In genomic region chr11:67691149-67691548, GRCh38 we compare ENCODE assay signal across 14 cellular contexts. TPM values are rescaled to one million over a fixed set of nuclear protein-coding genes. Genes with fewer than 3 reads are reported as not detected.
A peak's percentile ranks its signal among the peaks of the same experiment; 100 is the strongest.
DNase-seq lines count a peak whose midpoint lies in the region; ATAC-seq and TF ChIP-seq lines count a peak whose summit lies in the region.
"Had no signal": no experiment of that assay in that cellular context is flagged by ENCODE, and none has a peak within 500 bp of the region (broad histone marks: within the 10 kb centered on the region; RNA-seq: fewer than 3 reads in every experiment).

No MANE protein-coding gene starts in this region.

- H3K36me3 ChIP-seq in BE2C (no peaks in the 10 kb centered on the region), spleen (no peaks in the 10 kb centered on the region)
- H3K36me3 ChIP-seq: adrenal gland had no signal

- DNase-seq in BE2C (no peak), SK-MEL-5 (ENCODE audit: low read depth, low spot score) (peak; percentile 53), fibroblast of villous mesenchyme (ENCODE audit: low read depth) (peak; percentile 4), HPDE6-E6E7 (ENCODE audit: extremely low spot score) (no peak), spleen (no peak), KG1 (lab: John Stamatoyannopoulos, UW) (no peak)
- DNase-seq: activated CD4-positive, alpha-beta memory T cell treated with anti-CD3 and anti-CD28 coated beads for 36 hours; adrenal gland; NCI-H1694 treated with DMSO at 0.1 percent for 48 hours; RPMI8226; stimulated activated CD4-positive, alpha-beta T cell treated with anti-CD3 and anti-CD28 coated beads, Interleukin-4, amount 100 ng/mL, for 24 hours had no signal

- in situ Hi-C loops in SK-MEL-5 (cut with HindIII; ENCODE audit: low pct_unique_long_range_greater_than_20kb, low sequenced_read_pairs), result no loop called here

- intact Hi-C loops in spleen (cut with DNase I; ENCODE audit: low total_unique reads), result loop anchor here (10.0 kb wide), 1 partner anchor 766 kb away; no protein-coding TSS in a partner anchor

- TF ChIP-seq CTCF in BE2C (IDR thresholded peaks at IDR 0.05; ENCODE audit: low read depth, low read length) (peak; percentile 36), GM12874 (IDR thresholded peaks at IDR 0.05; ENCODE audit: insufficient read depth, low read depth, low read length) (peak; percentile 26; the same call in 1 of the 2 replicates), fibroblast of villous mesenchyme (IDR thresholded peaks at IDR 0.05; ENCODE audit: insufficient read depth, low read depth, low read length) (peak; percentile 28), spleen (IDR thresholded peaks at IDR 0.05 in 8 of 11, conservative IDR thresholded peaks at IDR 0.05 in 3 of 11) (no peak)

- H3K27ac ChIP-seq in spleen, result no peak overlapping the region
- H3K27ac ChIP-seq: adrenal gland, epithelial cell of prostate had no signal

- no peak for TF ChIP-seq POLR2A in spleen (IDR thresholded peaks at IDR 0.05)

- H3K27me3 ChIP-seq in BE2C (peaks cover 52% of the 10 kb centered on the region), spleen (replicated peaks in 1 of 7) (peaks cover 0 to 30% (median 1%) of the 10 kb centered on the region in 7 donors)
- H3K27me3 ChIP-seq: adrenal gland had no signal

- H3K9me3 ChIP-seq in BE2C (no peaks in the 10 kb centered on the region), spleen (no peaks in the 10 kb centered on the region)
- H3K9me3 ChIP-seq: adrenal gland had no signal

- no peak for ATAC-seq in GM19023 (IDR thresholded peaks at IDR 0.05; ENCODE audit: unreplicated experiment)

- WGBS in spleen, 5 donors, result 43 to 56% (median 48%) methylated on average over 2 of the region's 2 CpGs

- no peak overlapping the region for H3K4me3 ChIP-seq in BE2C (ENCODE audit: low read depth, low read length)
- H3K4me3 ChIP-seq in fibroblast of villous mesenchyme (ENCODE audit: low read depth, low read length), result no peak overlapping the region
- no peak overlapping the region for H3K4me3 ChIP-seq in spleen
- H3K4me3 ChIP-seq: adrenal gland had no signal

- H3K4me1 ChIP-seq in BE2C (no peaks in the 10 kb centered on the region), spleen (no peaks in the 10 kb centered on the region)
- H3K4me1 ChIP-seq: adrenal gland had no signal

RNA-seq across cellular contexts. Expression of gene ALDH3B2, which starts 16.7 kb away (rescaled TPM):
- not detected for polyA plus RNA-seq in BE2C (2012; ENCODE audit: insufficient read depth, insufficient read length, low read depth)
- total RNA-seq in SK-MEL-5 (2014; rRNA removed; shearing (Covaris generic)), result 0.72 and 1.4 TPM in 2 replicates
- polyA plus RNA-seq in SK-MEL-5 (2015; cell fraction: cytosol; rRNA removed), result 1.4 and 2.3 TPM in 2 replicates
- polyA plus RNA-seq in SK-MEL-5 (2015; cell fraction: nucleus; rRNA removed), result 0.21 TPM in 1 of 2 replicates, not detected in the other
- total RNA-seq in fibroblast of villous mesenchyme (not detected in 2 replicates), spleen (not detected)
- polyA plus RNA-seq in spleen, result under 1 TPM in 1 of 3 donors, not detected in 2; 0.03 TPM
- total RNA-seq: activated CD4-positive, alpha-beta memory T cell treated with anti-CD3 and anti-CD28 coated beads for 36 hours; adrenal gland had no signal

RNA-seq across cellular contexts. Expression of gene ACY3, which starts 40.6 kb away (rescaled TPM):
- polyA plus RNA-seq in BE2C (2012; ENCODE audit: insufficient read depth, insufficient read length, low read depth), result not detected
- not detected in 2 replicates for total RNA-seq in SK-MEL-5 (2014; rRNA removed; shearing (Covaris generic))
- not detected in 2 replicates for polyA plus RNA-seq in SK-MEL-5 (2015; cell fraction: cytosol; rRNA removed)
- polyA plus RNA-seq in SK-MEL-5 (2015; cell fraction: nucleus; rRNA removed), result not detected in 2 replicates
- total RNA-seq in fibroblast of villous mesenchyme (not detected in 2 replicates), spleen (1 to 10 TPM in 3 of 7 donors, under 1 TPM in 3, not detected in 1; 0.39 to 2.0 (median 0.98) TPM)
- polyA plus RNA-seq in spleen, result 1 to 10 TPM; 1.1 to 5.7 (median 1.2) TPM
- total RNA-seq: adrenal gland had no signal

RNA-seq across cellular contexts. Expression of gene TBX10, which starts 51.6 kb away (rescaled TPM):
- not detected for polyA plus RNA-seq in BE2C (2012; ENCODE audit: insufficient read depth, insufficient read length, low read depth)
- total RNA-seq in SK-MEL-5 (2014; rRNA removed; shearing (Covaris generic)), result not detected in 2 replicates
- polyA plus RNA-seq in SK-MEL-5 (2015; cell fraction: cytosol; rRNA removed), result not detected in 2 replicates
- polyA plus RNA-seq in SK-MEL-5 (2015; cell fraction: nucleus; rRNA removed), result not detected in 2 replicates
- total RNA-seq in fibroblast of villous mesenchyme (not detected in 2 replicates), spleen (not detected)
- polyA plus RNA-seq in spleen, result under 1 TPM in 1 of 3 donors, not detected in 2; 0.08 TPM
- total RNA-seq: activated CD4-positive, alpha-beta memory T cell treated with anti-CD3 and anti-CD28 coated beads for 36 hours; adrenal gland had no signal
- polyA plus RNA-seq: adrenal gland had no signal

Comparison
In these comparisons a context has a peak if more than half of its experiments do, and no peak if none do; other contexts are left out.
1. DNase-seq: peak in SK-MEL-5 (single experiment) and fibroblast of villous mesenchyme (single experiment); none in BE2C (single experiment), HPDE6-E6E7 (single experiment), spleen (single experiment) and KG1 (single experiment).
2. CTCF ChIP-seq: peak in BE2C (single experiment), GM12874 (single experiment) and fibroblast of villous mesenchyme (single experiment); none in spleen (0 of 11).